27 cellular contexts compared by ENCODE assay signal in the genomic region with DNA sequence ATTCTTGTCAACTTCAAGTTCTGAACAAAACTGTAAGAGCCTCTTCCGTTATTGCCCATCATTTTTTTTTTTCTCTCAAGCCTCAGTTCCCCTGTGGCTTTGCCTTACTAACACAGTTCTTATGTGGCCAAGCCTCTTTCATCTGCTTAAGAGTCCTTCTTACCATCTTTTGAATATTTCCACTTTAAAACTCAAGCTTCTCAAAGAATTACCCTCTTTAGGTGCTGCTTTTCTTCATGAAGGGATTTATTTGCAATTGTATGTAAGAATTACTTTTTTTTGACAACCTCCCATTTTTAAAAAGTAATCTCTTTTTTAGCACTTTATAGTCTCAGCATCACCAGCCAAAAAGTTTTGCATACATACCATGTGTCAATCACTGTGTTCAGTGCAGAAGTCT.
"Had no signal": no experiment of that assay in that cellular context is flagged by ENCODE, and none has a peak within 500 bp of the region (broad histone marks: within the 10 kb centered on the region; RNA-seq: fewer than 3 reads in every experiment).

No MANE protein-coding gene starts in this region.

- H3K4me3 ChIP-seq: colonic mucosa, esophagus squamous epithelium, gastrocnemius medialis, heart right ventricle, left lung, lower lobe of right lung had no signal

- H3K4me1 Mint-ChIP-seq: naive thymus-derived CD4-positive, alpha-beta T cell had no signal

- H3K4me3 Mint-ChIP-seq: dendritic cell treated with granulocyte-macrophage colony-stimulating factor and Interleukin-4, amounts not matched to agents 40 ng/mL and 50 ng/mL, for 4 days; effector memory CD8-positive, alpha-beta T cell; endodermal cell; naive thymus-derived CD4-positive, alpha-beta T cell had no signal

- H3K27me3 Mint-ChIP-seq: dendritic cell treated with granulocyte-macrophage colony-stimulating factor and Interleukin-4, amounts not matched to agents 40 ng/mL and 50 ng/mL, for 4 days had no signal

- H3K27ac Mint-ChIP-seq: dendritic cell treated with granulocyte-macrophage colony-stimulating factor and Interleukin-4, amounts not matched to agents 40 ng/mL and 50 ng/mL, for 4 days; effector memory CD8-positive, alpha-beta T cell; endodermal cell; naive thymus-derived CD4-positive, alpha-beta T cell had no signal

- ATAC-seq: effector memory CD8-positive, alpha-beta T cell; esophagus mucosa; gastrocnemius medialis; heart right ventricle; left cardiac atrium; left lung; left ventricle myocardium superior; lower lobe of right lung; naive thymus-derived CD4-positive, alpha-beta T cell had no signal

- FAIRE-seq: endometrium, islet of Langerhans, keratinocyte had no signal

- DNase-seq: colonic mucosa; cortex of kidney; effector CD8-positive, alpha-beta T cell; effector memory CD8-positive, alpha-beta T cell; endodermal cell; erythroblast; esophagus squamous epithelium; foreskin fibroblast; foreskin melanocyte; gastrocnemius medialis; glutamatergic neuron; head of caudate nucleus; heart right ventricle; hippocampal formation; left cardiac atrium; left lung; left ventricle myocardium superior; lower lobe of right lung; mesendoderm; midbrain; naive thymus-derived CD4-positive, alpha-beta T cell had no signal

- H3K4me1 ChIP-seq: colonic mucosa, esophagus squamous epithelium, gastrocnemius medialis, heart right ventricle, left lung, lower lobe of right lung had no signal

- H3K9me3 Mint-ChIP-seq: dendritic cell treated with granulocyte-macrophage colony-stimulating factor and Interleukin-4, amounts not matched to agents 40 ng/mL and 50 ng/mL, for 4 days; endodermal cell had no signal

- H3K27me3 ChIP-seq: colonic mucosa, esophagus squamous epithelium, gastrocnemius medialis, heart right ventricle, left lung had no signal

- H3K27ac ChIP-seq: colonic mucosa, epithelial cell of prostate, esophagus squamous epithelium, gastrocnemius medialis, heart right ventricle, left lung, lower lobe of right lung had no signal

- H3K9me3 ChIP-seq: colonic mucosa, esophagus squamous epithelium, gastrocnemius medialis, heart right ventricle, left lung, lower lobe of right lung had no signal

- H3K36me3 ChIP-seq: colonic mucosa, esophagus squamous epithelium, gastrocnemius medialis, heart right ventricle, left lung, lower lobe of right lung had no signal

- H3K36me3 Mint-ChIP-seq: naive thymus-derived CD4-positive, alpha-beta T cell had no signal
